ENCODE assay signal across 30 cellular contexts in the genomic region with DNA sequence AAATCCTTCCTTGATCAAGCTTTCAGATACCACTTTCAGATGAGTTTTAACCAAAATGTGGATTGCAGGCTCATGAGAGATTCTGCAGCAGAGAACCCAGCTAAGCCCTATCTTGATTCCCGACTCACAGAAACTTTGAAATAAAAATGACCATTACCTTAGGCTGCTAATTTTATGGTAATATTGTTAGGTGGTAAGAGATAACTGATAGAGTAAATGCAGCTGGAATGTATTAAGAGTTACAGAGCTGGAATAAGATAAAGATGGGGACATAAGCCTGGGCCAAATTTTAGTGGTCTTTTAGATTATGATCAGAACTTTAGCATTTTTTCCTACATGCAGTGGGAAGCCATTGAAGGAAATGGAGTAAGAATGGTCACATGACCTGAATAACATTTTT.
"Had no signal": no experiment of that assay in that cellular context is flagged by ENCODE, and none has a peak within 500 bp of the region (broad histone marks: within the 10 kb centered on the region; RNA-seq: fewer than 3 reads in every experiment).

No MANE protein-coding gene starts in this region.

- DNase-seq: activated B cell treated with CpG ODN at 0.5 μM for 24 hours; activated CD4-positive, alpha-beta T cell treated with anti-CD3 and anti-CD28 coated beads for 48 hours; activated CD4-positive, alpha-beta T cell treated with anti-CD3 and anti-CD28 coated beads, Interleukin-2, amount 50 U/mL, for 1 hour; activated CD4-positive, alpha-beta T cell treated with anti-CD3 and anti-CD28 coated beads, Interleukin-2, amount 50 U/mL, for 48 hours; activated CD8-positive, alpha-beta memory T cell treated with anti-CD3 and anti-CD28 coated beads for 24 hours; activated CD8-positive, alpha-beta T cell treated with anti-CD3 and anti-CD28 coated beads for 36 hours; activated effector memory CD4-positive, alpha-beta T cell treated with Interleukin-2 at 50 U/mL for 16 hours; activated gamma-delta T cell treated with Interleukin-2 at 50 U/mL for 16 hours; activated naive CD4-positive, alpha-beta T cell treated with anti-CD3 and anti-CD28 coated beads, Interleukin-2, amount 50 U/mL, for 16 hours; activated naive CD4-positive, alpha-beta T cell treated with Interleukin-2 at 50 U/mL for 16 hours; activated T-cell treated with anti-CD3 and anti-CD28 coated beads, Interleukin-2, amount 50 U/mL, for 4 hours; amniotic stem cell; anterior cingulate cortex; brain microvascular endothelial cell; dorsolateral prefrontal cortex; effector memory CD4-positive, alpha-beta T cell; endodermal cell; erythroblast; foreskin melanocyte; heart right ventricle; T-helper 17 cell; T1000; WERI-Rb-1 had no signal

- H3K9me3 ChIP-seq: esophagus muscularis mucosa had no signal

- FAIRE-seq: astrocyte, bronchial epithelial cell had no signal

- H3K36me3 ChIP-seq: brain microvascular endothelial cell, esophagus muscularis mucosa, gastroesophageal sphincter, heart right ventricle, WERI-Rb-1 had no signal

- H3K4me3 ChIP-seq: coronary artery, dorsolateral prefrontal cortex, esophagus muscularis mucosa, gastroesophageal sphincter, heart right ventricle had no signal

- H3K27me3 ChIP-seq: brain microvascular endothelial cell, dorsolateral prefrontal cortex, esophagus muscularis mucosa, gastroesophageal sphincter, heart right ventricle had no signal

- H3K4me1 ChIP-seq: esophagus muscularis mucosa, gastroesophageal sphincter, heart right ventricle had no signal

- H3K27ac ChIP-seq: brain microvascular endothelial cell, coronary artery, dorsolateral prefrontal cortex, esophagus muscularis mucosa, gastroesophageal sphincter, heart right ventricle, WERI-Rb-1 had no signal

- ATAC-seq: activated CD4-positive, CD25-positive, alpha-beta regulatory T cell treated with anti-CD3 and anti-CD28 coated beads, Interleukin-2, amount 50 U/mL, for 24 hours; activated CD8-positive, alpha-beta T cell treated with anti-CD3 and anti-CD28 coated beads for 36 hours; activated T-cell treated with anti-CD3 and anti-CD28 coated beads, Interleukin-2, amount 50 U/mL, for 4 hours; activated T-helper 17 cell treated with anti-CD3 and anti-CD28 coated beads, Interleukin-2, amount 50 U/mL, for 72 hours; gastroesophageal sphincter; heart right ventricle; T-helper 17 cell had no signal
